In the genomic region with DNA sequence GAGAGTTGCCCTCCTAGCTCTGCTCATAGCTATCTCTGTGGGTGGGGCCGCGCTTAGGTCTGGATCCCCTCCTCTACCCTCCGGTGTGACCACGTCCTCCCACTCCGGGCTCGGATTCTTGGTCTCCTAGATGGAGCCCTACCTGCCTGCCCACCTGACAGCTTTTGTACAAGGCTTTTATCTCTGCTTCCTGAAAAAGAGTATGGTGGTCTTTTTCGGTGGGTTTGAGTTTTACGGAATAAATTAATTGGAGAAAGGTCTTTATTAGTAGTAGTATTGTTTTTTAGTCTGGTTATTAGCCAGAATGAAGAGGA, we compare ENCODE assay signal across 8 cellular contexts. TPM values are rescaled to one million over a fixed set of nuclear protein-coding genes. Genes with fewer than 3 reads are reported as not detected.
A peak's percentile ranks its signal among the peaks of the same experiment; 100 is the strongest.
DNase-seq lines count a peak whose midpoint lies in the region; TF ChIP-seq lines count a peak whose summit lies in the region.

No MANE protein-coding gene starts in this region.

- no peaks in the 10 kb centered on the region for H3K36me3 ChIP-seq in ACC112 (ENCODE audit: insufficient read depth, low read length)
- no peaks in the 10 kb centered on the region for H3K36me3 ChIP-seq in mucosa of stomach (ENCODE audit: control insufficient read depth, insufficient read depth, low read length)

- peak overlapping the region; percentile 64 for H2AFZ ChIP-seq in ACC112 (ENCODE audit: low read length, unreplicated experiment)

- no peaks in the 10 kb centered on the region for H3K27me3 ChIP-seq in ACC112 (ENCODE audit: insufficient read depth, low read length)
- no peaks in the 10 kb centered on the region for H3K27me3 ChIP-seq in mucosa of stomach (ENCODE audit: control insufficient read depth, insufficient read depth, low read length)

- H3K4me1 ChIP-seq in ACC112 (ENCODE audit: control insufficient read depth, insufficient read depth, low read length, unreplicated experiment) (peaks cover 18% of the 10 kb centered on the region), mucosa of stomach (ENCODE audit: control insufficient read depth, insufficient read depth, low read length) (peaks cover 12% of the 10 kb centered on the region)

- no peak for TF ChIP-seq CTCF in GM12865 (IDR thresholded peaks at IDR 0.05; ENCODE audit: insufficient read depth, low read depth, low read length, missing control alignments)
- no peak for TF ChIP-seq CTCF in choroid plexus epithelial cell (conservative IDR thresholded peaks at IDR 0.05; ENCODE audit: low read depth, low read length)

- H3K79me2 ChIP-seq in ACC112 (ENCODE audit: control insufficient read depth, insufficient read depth, low read length, unreplicated experiment) = peaks cover 46% of the 10 kb centered on the region

- no peaks in the 10 kb centered on the region for H3K9me3 ChIP-seq in mucosa of stomach (ENCODE audit: control insufficient read depth, low read length)

- peak overlapping the region; percentile 79 for H3K9ac ChIP-seq in mucosa of stomach (ENCODE audit: low read length)

- H3K27ac ChIP-seq in ACC112 (ENCODE audit: low read depth, low read length) = no peak overlapping the region

- H3K4me3 ChIP-seq in ACC112 (ENCODE audit: low read depth, low read length) (peak overlapping the region; percentile 85), GM12865 (ENCODE audit: low read depth, low read length) (peak overlapping the region; percentile 98), choroid plexus epithelial cell (ENCODE audit: low read depth, low read length) (peak overlapping the region; percentile 93), mucosa of stomach (ENCODE audit: low read length) (peak overlapping the region; percentile 72)

- DNase-seq in GM12865 (ENCODE audit: low read depth) (peak; percentile 47), NCI-H524 treated with DMSO at 0.1 percent for 48 hours (lab: John Stamatoyannopoulos, UW) (peak; percentile 1), choroid plexus epithelial cell (ENCODE audit: low read depth) (no peak), COLO829 (ENCODE audit: low spot score) (no peak), NOMO-1 treated with dmso at 0.1 percent for 144 hours (lab: John Stamatoyannopoulos, UW; ENCODE audit: unreplicated experiment) (no peak), SK-N-DZ (ENCODE audit: low spot score) (no peak)

RNA-seq across cellular contexts. Expression of a gene that starts 0.8 kb away (rescaled TPM):
- polyA plus RNA-seq in SK-N-DZ (2014; cell fraction: cytosol; rRNA removed) = 29.6 and 33.9 TPM in 2 replicates
- polyA plus RNA-seq in SK-N-DZ (2014; cell fraction: nucleus; rRNA removed) = 16.7 and 24.0 TPM in 2 replicates

Comparison
In these comparisons a context has a peak if more than half of its experiments do, and no peak if none do; other contexts are left out.
1. DNase-seq: peak in GM12865 (single experiment) and NCI-H524 treated with DMSO at 0.1 percent for 48 hours (single experiment); none in choroid plexus epithelial cell (single experiment), COLO829 (single experiment), NOMO-1 treated with dmso at 0.1 percent for 144 hours (single experiment) and SK-N-DZ (single experiment).
2. Peak in every context shown above with its lines, with median percentiles within 50 percentile points of each other: H3K4me3 ChIP-seq.